In genomic region chr1:5345556-5345955, GRCh38 we compare ENCODE assay signal across 18 cellular contexts.
DNase-seq lines count a peak whose midpoint lies in the region; ATAC-seq and TF ChIP-seq lines count a peak whose summit lies in the region.
"Had no signal": no experiment of that assay in that cellular context is flagged by ENCODE, and none has a peak within 500 bp of the region (broad histone marks: within the 10 kb centered on the region; RNA-seq: fewer than 3 reads in every experiment).

No MANE protein-coding gene starts in this region.

- H3K4me3 ChIP-seq in sigmoid colon = no peak overlapping the region
- H3K4me3 ChIP-seq: A549; BLaER1 treated with 17β-estradiol and CSF1 and Interleukin-3, amounts not matched to agents 10 nM and 100 nM had no signal

- H3K4me3 Mint-ChIP-seq in activated CD8-positive, alpha-beta memory T cell treated with anti-CD3 and anti-CD28 coated beads, Interleukin-2, amount 10 ng/mL, durations not matched to agents 7 days and 5 days = no peak overlapping the region
- H3K4me3 Mint-ChIP-seq: B cell; CD4-positive, alpha-beta T cell; CD8-positive, alpha-beta T cell had no signal

- no peaks in the 10 kb centered on the region for H3K36me3 ChIP-seq in sigmoid colon
- H3K36me3 ChIP-seq: BLaER1 treated with 17β-estradiol and CSF1 and Interleukin-3, amounts not matched to agents 10 nM and 100 nM had no signal

- TF ChIP-seq POLR2A in sigmoid colon (IDR thresholded peaks at IDR 0.05) = no peak

- intact Hi-C loops in sigmoid colon (cut with DNase I) = no loop called here
- intact Hi-C loops in Right ventricle myocardium inferior (cut with DNase I) = no loop called here

- no peaks in the 10 kb centered on the region for H3K9me3 ChIP-seq in sigmoid colon
- H3K9me3 ChIP-seq: A549, Caco-2 had no signal

- TF ChIP-seq CTCF in sigmoid colon (IDR thresholded peaks at IDR 0.05) = no peak

- CTCF ChIA-PET in activated CD8-positive, alpha-beta memory T cell treated with anti-CD3 and anti-CD28 coated beads, Interleukin-2, amount 10 ng/mL, durations not matched to agents 7 days and 5 days (lab: Charles Lee) = no interaction called here

- H3K27ac ChIP-seq in sigmoid colon = no peak overlapping the region
- H3K27ac ChIP-seq: 22Rv1; A549; BLaER1 treated with 17β-estradiol and CSF1 and Interleukin-3, amounts not matched to agents 10 nM and 100 nM; C4-2B had no signal

- 81 to 91% methylated on average over 8 of the region's 8 CpGs for WGBS in sigmoid colon, 2 donors

- H3K36me3 Mint-ChIP-seq in activated CD8-positive, alpha-beta memory T cell treated with anti-CD3 and anti-CD28 coated beads, Interleukin-2, amount 10 ng/mL, durations not matched to agents 7 days and 5 days = no peaks in the 10 kb centered on the region
- H3K36me3 Mint-ChIP-seq: CD8-positive, alpha-beta T cell had no signal

- no peak for ATAC-seq in activated CD8-positive, alpha-beta memory T cell treated with anti-CD3 and anti-CD28 coated beads, Interleukin-2, amount 10 ng/mL, durations not matched to agents 7 days and 5 days
- ATAC-seq in left lobe of liver = no peak
- no peak for ATAC-seq in Right ventricle myocardium inferior
- ATAC-seq: A549; CD8-positive, alpha-beta T cell had no signal

- DNase-seq in activated CD8-positive, alpha-beta memory T cell treated with anti-CD3 and anti-CD28 coated beads for 24 hours = peak; percentile 47
- DNase-seq in activated CD8-positive, alpha-beta memory T cell treated with anti-CD3 and anti-CD28 coated beads, Interleukin-2, amount 10 ng/mL, durations not matched to agents 7 days and 5 days = no peak
- DNase-seq in left lobe of liver (ENCODE audit: low spot score) = peak; percentile 26
- peak; percentile 53 for DNase-seq in sigmoid colon
- no peak for DNase-seq in Right ventricle myocardium inferior (ENCODE audit: missing footprints)
- no peak for DNase-seq in stimulated activated CD4-positive, alpha-beta T cell treated with anti-CD3 and anti-CD28 coated beads, Interleukin-1b, Interleukin-23, amount 100 ng/mL, for 48 hours
- DNase-seq: AML-193; Calu3; CD4-positive, alpha-beta T cell; DMS79 treated with DMSO at 0.1 percent for 48 hours; GF-D8 had no signal

- no peaks in the 10 kb centered on the region for H3K4me1 Mint-ChIP-seq in activated CD8-positive, alpha-beta memory T cell treated with anti-CD3 and anti-CD28 coated beads, Interleukin-2, amount 10 ng/mL, durations not matched to agents 7 days and 5 days
- H3K4me1 Mint-ChIP-seq: B cell had no signal

- no peaks in the 10 kb centered on the region for H3K27me3 ChIP-seq in sigmoid colon
- H3K27me3 ChIP-seq: BLaER1 treated with 17β-estradiol and CSF1 and Interleukin-3, amounts not matched to agents 10 nM and 100 nM had no signal

- no peaks in the 10 kb centered on the region for H3K27me3 Mint-ChIP-seq in activated CD8-positive, alpha-beta memory T cell treated with anti-CD3 and anti-CD28 coated beads, Interleukin-2, amount 10 ng/mL, durations not matched to agents 7 days and 5 days
- H3K27me3 Mint-ChIP-seq: B cell; CD4-positive, alpha-beta T cell had no signal

- no peak for TF ChIP-seq EP300 in sigmoid colon (IDR thresholded peaks at IDR 0.05)

- no peak overlapping the region for H3K27ac Mint-ChIP-seq in activated CD8-positive, alpha-beta memory T cell treated with anti-CD3 and anti-CD28 coated beads, Interleukin-2, amount 10 ng/mL, durations not matched to agents 7 days and 5 days
- H3K27ac Mint-ChIP-seq: B cell; CD4-positive, alpha-beta T cell; CD8-positive, alpha-beta T cell had no signal

- H3K4me1 ChIP-seq in sigmoid colon = no peaks in the 10 kb centered on the region
- H3K4me1 ChIP-seq: A549, Caco-2 had no signal

- no peaks in the 10 kb centered on the region for H3K9me3 Mint-ChIP-seq in activated CD8-positive, alpha-beta memory T cell treated with anti-CD3 and anti-CD28 coated beads, Interleukin-2, amount 10 ng/mL, durations not matched to agents 7 days and 5 days (ENCODE audit: low read depth)
- H3K9me3 Mint-ChIP-seq: CD8-positive, alpha-beta T cell had no signal

Comparison
In these comparisons a context has a peak if more than half of its experiments do, and no peak if none do; other contexts are left out.
1. DNase-seq: peak in activated CD8-positive, alpha-beta memory T cell treated with anti-CD3 and anti-CD28 coated beads for 24 hours (single experiment), left lobe of liver (single experiment) and sigmoid colon (single experiment); none in activated CD8-positive, alpha-beta memory T cell treated with anti-CD3 and anti-CD28 coated beads, Interleukin-2, amount 10 ng/mL, durations not matched to agents 7 days and 5 days (single experiment), Right ventricle myocardium inferior (single experiment) and stimulated activated CD4-positive, alpha-beta T cell treated with anti-CD3 and anti-CD28 coated beads, Interleukin-1b, Interleukin-23, amount 100 ng/mL, for 48 hours (single experiment).